ENCODE assay signal across 11 cellular contexts in the genomic region with DNA sequence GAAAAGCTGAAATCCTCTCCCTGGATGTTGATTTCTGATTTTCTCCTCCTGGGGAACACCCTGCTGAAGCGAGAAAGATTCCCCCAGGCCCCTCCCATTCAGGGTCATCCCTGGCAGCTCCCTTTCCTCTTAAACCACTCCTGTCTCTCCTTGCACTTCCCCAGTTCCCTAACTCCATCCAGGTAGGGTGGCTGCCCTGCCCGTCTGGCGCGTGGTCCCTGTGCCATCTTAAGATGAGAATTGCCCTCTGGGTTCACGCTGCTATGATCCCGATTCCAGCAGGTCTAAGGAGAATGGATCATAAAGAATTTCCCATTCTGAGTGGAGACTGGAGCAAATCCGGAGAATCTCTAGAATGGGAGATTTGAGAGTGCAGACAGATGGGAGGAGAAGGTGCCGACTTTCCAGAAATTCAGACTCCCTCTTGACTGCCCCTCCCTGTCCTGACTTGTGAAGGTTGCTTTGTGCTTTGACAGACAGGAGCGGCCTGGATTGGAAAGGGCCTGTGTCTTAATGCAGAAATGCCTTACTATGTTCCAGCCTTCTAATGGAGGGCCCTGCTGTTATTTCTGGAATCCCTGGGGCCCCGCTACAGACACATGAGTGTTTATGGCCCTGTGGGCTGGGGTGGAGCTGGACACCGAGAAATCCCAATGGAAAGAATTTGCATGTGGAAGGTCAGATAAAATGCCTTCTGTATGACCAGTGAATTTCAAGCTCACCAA. TPM values are rescaled to one million over a fixed set of nuclear protein-coding genes. Genes with fewer than 3 reads are reported as not detected.
DNase-seq lines count a peak whose midpoint lies in the region; ATAC-seq and TF ChIP-seq lines count a peak whose summit lies in the region.
"Had no signal": no experiment of that assay in that cellular context is flagged by ENCODE, and none has a peak within 500 bp of the region (broad histone marks: within the 10 kb centered on the region; RNA-seq: fewer than 3 reads in every experiment).

No MANE protein-coding gene starts in this region.

- H3K27ac ChIP-seq in VCaP (peak overlapping the region; percentile 90; the same call in 1 of the 2 replicates), foreskin keratinocyte (peak overlapping the region; percentile 68)

- peaks cover 20% of the 10 kb centered on the region for H3K4me1 ChIP-seq in foreskin keratinocyte

- ATAC-seq in foreskin keratinocyte, result no peak
- no peak for ATAC-seq in GM21786 (IDR thresholded peaks at IDR 0.05; ENCODE audit: unreplicated experiment)

- CTCF ChIA-PET in HEK293T (lab: Yijun Ruan, JAX), result no interaction called here

- H3K27me3 ChIP-seq in foreskin keratinocyte, result no peaks in the 10 kb centered on the region
- H3K27me3 ChIP-seq: upper lobe of right lung had no signal

- DNase-seq in HEK293T (ENCODE audit: extremely low spot score) (no peak), foreskin keratinocyte (no peak), pons (ENCODE audit: low spot score) (peak; percentile 45), OCI-M2 (lab: John Stamatoyannopoulos, UW; ENCODE audit: unreplicated experiment) (no peak), epidermal melanocyte (ENCODE audit: insufficient read length, low spot score) (no peak)
- DNase-seq in stimulated activated CD4-positive, alpha-beta T cell treated with anti-CD3 and anti-CD28 coated beads, Interleukin-2, amount 100 ng/mL, for 24 hours, result no peak
- DNase-seq: foreskin melanocyte, HCEC 1CT, upper lobe of right lung had no signal

- POLR2A ChIA-PET in HEK293T (lab: Yijun Ruan, JAX), result interaction anchor here (0.9 kb wide), 1 partner anchor 76 kb away, joined by 5 read pairs; a partner anchor contains a TSS

- no peak for TF ChIP-seq CTCF in VCaP (conservative IDR thresholded peaks at IDR 0.05)
- no peak for TF ChIP-seq CTCF in foreskin keratinocyte (conservative IDR thresholded peaks at IDR 0.05)

TF ChIP-seq in HEK293T, 16 proteins besides CTCF, POLR2A, EP300 and RAD21:
- TF ChIP-seq LEF1 (IDR thresholded peaks at IDR 0.05; ENCODE audit: borderline replicate concordance) (no peak), CTBP1 (IDR thresholded peaks at IDR 0.05; ENCODE audit: borderline replicate concordance) (no peak), HDGF (IDR thresholded peaks at IDR 0.05; ENCODE audit: borderline replicate concordance) (no peak), FOXK2 (IDR thresholded peaks at IDR 0.05) (no peak)
- TF ChIP-seq, protein P1, sequence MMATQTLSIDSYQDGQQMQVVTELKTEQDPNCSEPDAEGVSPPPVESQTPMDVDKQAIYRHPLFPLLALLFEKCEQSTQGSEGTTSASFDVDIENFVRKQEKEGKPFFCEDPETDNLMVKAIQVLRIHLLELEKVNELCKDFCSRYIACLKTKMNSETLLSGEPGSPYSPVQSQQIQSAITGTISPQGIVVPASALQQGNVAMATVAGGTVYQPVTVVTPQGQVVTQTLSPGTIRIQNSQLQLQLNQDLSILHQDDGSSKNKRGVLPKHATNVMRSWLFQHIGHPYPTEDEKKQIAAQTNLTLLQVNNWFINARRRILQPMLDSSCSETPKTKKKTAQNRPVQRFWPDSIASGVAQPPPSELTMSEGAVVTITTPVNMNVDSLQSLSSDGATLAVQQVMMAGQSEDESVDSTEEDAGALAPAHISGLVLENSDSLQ (IDR thresholded peaks at IDR 0.05), result peak; percentile 66

RNA-seq across cellular contexts. Expression of a gene that starts 1.3 kb away (rescaled TPM):
- 376 and 422 TPM in 2 replicates for total RNA-seq in foreskin keratinocyte
- polyA plus RNA-seq in foreskin keratinocyte, result 265 and 322 TPM in 2 replicates
